In the genomic region with DNA sequence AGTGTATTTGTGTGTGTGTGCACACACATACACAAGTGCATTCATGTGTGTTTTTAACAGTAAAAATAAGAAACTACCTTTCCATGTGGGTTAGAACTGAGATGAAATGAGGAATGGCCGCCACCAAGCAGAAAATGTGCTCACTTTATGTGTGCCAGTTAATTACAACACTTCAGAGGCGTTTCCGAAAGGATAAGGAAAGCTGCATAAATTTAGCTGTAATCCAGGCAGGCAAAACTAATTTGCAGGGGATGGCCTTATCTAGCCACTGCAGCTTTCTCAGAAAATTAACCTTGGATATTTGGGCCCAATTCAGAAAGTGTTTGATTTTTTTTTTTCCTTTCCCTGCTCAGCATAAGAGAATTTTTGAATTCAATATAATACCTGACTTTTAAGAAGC, we compare ENCODE assay signal across 22 cellular contexts.
DNase-seq lines count a peak whose midpoint lies in the region; ATAC-seq, FAIRE-seq and TF ChIP-seq lines count a peak whose summit lies in the region.
"Had no signal": no experiment of that assay in that cellular context is flagged by ENCODE, and none has a peak within 500 bp of the region (broad histone marks: within the 10 kb centered on the region; RNA-seq: fewer than 3 reads in every experiment).

No MANE protein-coding gene starts in this region.

- no peaks in the 10 kb centered on the region for H3K27me3 Mint-ChIP-seq in neural progenitor cell (ENCODE audit: insufficient read depth, low read depth)
- no peaks in the 10 kb centered on the region for H3K27me3 Mint-ChIP-seq in effector memory CD8-positive, alpha-beta T cell

- no peaks in the 10 kb centered on the region for H3K36me3 ChIP-seq in BLaER1
- no peaks in the 10 kb centered on the region for H3K36me3 ChIP-seq in Loucy (ENCODE audit: insufficient read depth, low read length)
- H3K36me3 ChIP-seq in K562 (ENCODE audit: control insufficient read depth, insufficient read depth, low read length) = peaks cover 5% of the 10 kb centered on the region; the same call in 2 of the 3 replicates
- H3K36me3 ChIP-seq in neural progenitor cell = no peaks in the 10 kb centered on the region
- no peaks in the 10 kb centered on the region for H3K36me3 ChIP-seq in uterus
- H3K36me3 ChIP-seq: BE2C had no signal

- peak in 2 of 4 experiments; percentile 49 to 61 for DNase-seq in K562 (ENCODE audit: extremely low read depth in 1 of 4, low spot score in 3 of 4)
- no peak for DNase-seq in neural progenitor cell (ENCODE audit: low spot score)
- no peak for DNase-seq in uterus
- no peak for DNase-seq in effector memory CD8-positive, alpha-beta T cell
- DNase-seq: BE2C; CD8-positive, alpha-beta T cell; COR-L47; DMS153; DMS79 treated with DMSO at 0.1 percent for 48 hours; EL; IMR-90 had no signal

- H2AFZ ChIP-seq in Loucy (ENCODE audit: low read length) = peak overlapping the region; percentile 22; the same call in 1 of the 2 replicates
- H2AFZ ChIP-seq in K562 (ENCODE audit: low read depth, low read length) = peak overlapping the region; percentile 37; the same call in 1 of the 2 replicates
- peak overlapping the region; percentile 66 for H2AFZ ChIP-seq in neural progenitor cell (replicated peaks)

- H3K4me3 Mint-ChIP-seq in neural progenitor cell = no peak overlapping the region
- no peak overlapping the region for H3K4me3 Mint-ChIP-seq in effector memory CD8-positive, alpha-beta T cell
- H3K4me3 Mint-ChIP-seq: CD14-positive monocyte; CD8-positive, alpha-beta T cell had no signal

- TF ChIP-seq CTCF in Loucy (conservative IDR thresholded peaks at IDR 0.05; ENCODE audit: low read length) (no peak), K562 (IDR thresholded peaks at IDR 0.05 in 2 of 3, conservative IDR thresholded peaks at IDR 0.05 in 1 of 3; ENCODE audit: insufficient read depth in 2 of 3, low read depth in 1 of 3, low read length in 3 of 3) (no peak), neural progenitor cell (IDR thresholded peaks at IDR 0.05) (no peak), uterus (IDR thresholded peaks at IDR 0.05) (no peak)

- TF ChIP-seq RAD21 in K562 (CRISPR knock-in tag; conservative IDR thresholded peaks at IDR 0.05 in 1 of 2, IDR thresholded peaks at IDR 0.05 in 1 of 2) = no peak

- H3K4me3 ChIP-seq in BLaER1 = no peak overlapping the region
- H3K4me3 ChIP-seq in Loucy (ENCODE audit: low read length, poor library complexity, severe bottlenecking) = no peak overlapping the region
- H3K4me3 ChIP-seq in K562 = no peak overlapping the region
- H3K4me3 ChIP-seq in neural progenitor cell = no peak overlapping the region
- H3K4me3 ChIP-seq in uterus = no peak overlapping the region

- FAIRE-seq in K562 (lab: Jason Lieb, UNC) = peak; percentile 67
- FAIRE-seq: A204.1, D721Med, G401.6, GM12892, GM19239, H54 had no signal

- H3K4me2 ChIP-seq in BLaER1 = peak overlapping the region; percentile 6; the same call in 1 of the 2 replicates
- H3K4me2 ChIP-seq in Loucy (ENCODE audit: low read depth, low read length, poor library complexity, severe bottlenecking) = no peak overlapping the region
- H3K4me2 ChIP-seq in K562 (ENCODE audit: insufficient read depth, low read length) = no peak overlapping the region
- H3K4me2 ChIP-seq in neural progenitor cell = no peak overlapping the region

- H3K9me3 ChIP-seq in BLaER1 (no peaks in the 10 kb centered on the region), Loucy (ENCODE audit: insufficient read depth, low read depth, low read length) (no peaks in the 10 kb centered on the region), K562 (replicated peaks; ENCODE audit: control insufficient read depth, insufficient read depth, low read depth, low read length) (no peaks in the 10 kb centered on the region), neural progenitor cell (ENCODE audit: low read depth) (no peaks in the 10 kb centered on the region), uterus (no peaks in the 10 kb centered on the region)
- H3K9me3 ChIP-seq: BE2C had no signal

- H3K27me3 ChIP-seq in BLaER1 (no peaks in the 10 kb centered on the region), Loucy (ENCODE audit: insufficient read depth, low read length, poor library complexity, severe bottlenecking) (no peaks in the 10 kb centered on the region), K562 (ENCODE audit: control insufficient read depth in 2 of 2, insufficient read depth in 2 of 2, low read length in 2 of 2) (no peaks in the 10 kb centered on the region), neural progenitor cell (no peaks in the 10 kb centered on the region), uterus (no peaks in the 10 kb centered on the region)
- H3K27me3 ChIP-seq: BE2C had no signal

- H3K4me1 Mint-ChIP-seq in neural progenitor cell = peaks cover 12% of the 10 kb centered on the region
- peaks cover 6 to 10% of the 10 kb centered on the region in 2 donors for H3K4me1 Mint-ChIP-seq in effector memory CD8-positive, alpha-beta T cell (ENCODE audit: low read depth in 2 of 2)

- peak; percentile 27; the same call in 1 of the 2 replicates for TF ChIP-seq EP300 in K562 (IDR thresholded peaks at IDR 0.05; ENCODE audit: low read length)

- no TSS peak for BruUV-seq in K562 (replicated peaks; lab: Mats Ljungman, UMichigan)

- H3F3A ChIP-seq in Loucy (ENCODE audit: low read depth) = peaks cover 7% of the 10 kb centered on the region
- no peaks in the 10 kb centered on the region for H3F3A ChIP-seq in neural progenitor cell (ENCODE audit: low read depth)

- H3K27ac ChIP-seq in BLaER1 (no peak overlapping the region), K562 (ENCODE audit: extremely low read depth, low read depth, low read length) (peak overlapping the region; percentile 41; the same call in 1 of the 3 replicates), neural progenitor cell (no peak overlapping the region), uterus (no peak overlapping the region)

- POLR2A ChIA-PET in K562 (lab: Yijun Ruan, JAX) = interaction anchor here (0.7 kb wide), 1 partner anchor 204 kb away, joined by 3 read pairs; no protein-coding TSS in a partner anchor

- H3K9me1 ChIP-seq in K562 (ENCODE audit: control insufficient read depth, insufficient read depth, low read length) = no peaks in the 10 kb centered on the region

- intact Hi-C loops in K562 (cut with micrococcal nuclease) (loop anchor here (5.0 to 10.0 kb wide), 2 partner anchors 140 to 242 kb away; no protein-coding TSS in a partner anchor), uterus (cut with DNase I; ENCODE audit: low total_unique reads) (no loop called here)

- CTCF ChIA-PET in K562 (lab: Yijun Ruan, JAX; ENCODE audit: low intra/inter-chr PET ratio) = no interaction called here

- H3K9ac ChIP-seq in BLaER1 = no peak overlapping the region
- H3K9ac ChIP-seq in Loucy (ENCODE audit: low read depth, low read length, poor library complexity, severe bottlenecking) = no peak overlapping the region
- H3K9ac ChIP-seq in K562 (ENCODE audit: insufficient read depth in 1 of 2, low read depth in 2 of 2, low read length in 2 of 2) = no peak overlapping the region; a peak in 1 of 4 replicates
- no peak overlapping the region for H3K9ac ChIP-seq in neural progenitor cell

- WGBS in K562 (ENCODE audit: insufficient coverage, low coverage, missing lambda C conversion rate) = 4% methylated on average over 3 of the region's 3 CpGs

- no peaks in the 10 kb centered on the region for H3K36me3 Mint-ChIP-seq in neural progenitor cell
- H3K36me3 Mint-ChIP-seq in effector memory CD8-positive, alpha-beta T cell (ENCODE audit: insufficient read depth) = peaks cover 3% of the 10 kb centered on the region
- H3K36me3 Mint-ChIP-seq: CD8-positive, alpha-beta T cell had no signal

- TF ChIP-seq POLR2A in K562 (conservative IDR thresholded peaks at IDR 0.05) (no peak), uterus (IDR thresholded peaks at IDR 0.05) (no peak)

- in situ Hi-C loops in K562 (cut with MboI) = no loop called here

- no peaks in the 10 kb centered on the region for H4K20me1 ChIP-seq in BLaER1
- H4K20me1 ChIP-seq in Loucy (ENCODE audit: insufficient read depth, low read length, poor library complexity, severe bottlenecking) = no peaks in the 10 kb centered on the region
- H4K20me1 ChIP-seq in K562 (replicated peaks; ENCODE audit: control insufficient read depth, insufficient read depth, low read length) = no peaks in the 10 kb centered on the region
- H4K20me1 ChIP-seq in neural progenitor cell (ENCODE audit: low read depth) = no peaks in the 10 kb centered on the region

- H3K9me2 ChIP-seq in Loucy (replicated peaks; ENCODE audit: low read depth, low read length) = no peaks in the 10 kb centered on the region

- ATAC-seq in K562 (peak; percentile 79), GM21390 (IDR thresholded peaks at IDR 0.05; ENCODE audit: unreplicated experiment) (no peak)
- ATAC-seq in effector memory CD8-positive, alpha-beta T cell (replicated peaks) = no peak
- ATAC-seq: CD8-positive, alpha-beta T cell; HCT116 had no signal

- H3K79me2 ChIP-seq in Loucy (ENCODE audit: insufficient read depth, low read length) (no peaks in the 10 kb centered on the region), K562 (ENCODE audit: control insufficient read depth, insufficient read depth, low read length) (peaks cover 37% of the 10 kb centered on the region), neural progenitor cell (ENCODE audit: low read depth) (no peaks in the 10 kb centered on the region)

- peak overlapping the region; percentile 89 for H3K27ac Mint-ChIP-seq in neural progenitor cell
- H3K27ac Mint-ChIP-seq in effector memory CD8-positive, alpha-beta T cell = no peak overlapping the region
- H3K27ac Mint-ChIP-seq: CD8-positive, alpha-beta T cell had no signal

- H3K4me1 ChIP-seq in BLaER1 = peaks cover 18% of the 10 kb centered on the region
- H3K4me1 ChIP-seq in Loucy (ENCODE audit: insufficient read depth, low read length, poor library complexity, severe bottlenecking) = peaks cover 38% of the 10 kb centered on the region
- H3K4me1 ChIP-seq in K562 (replicated peaks in 1 of 2; ENCODE audit: control insufficient read depth in 2 of 2, insufficient read depth in 2 of 2, low read length in 2 of 2) = peaks cover 0 to 8% of the 10 kb centered on the region in 2 experiments; a peak in 3 of 5 replicates
- no peaks in the 10 kb centered on the region for H3K4me1 ChIP-seq in neural progenitor cell
- H3K4me1 ChIP-seq in uterus = no peaks in the 10 kb centered on the region
- H3K4me1 ChIP-seq: BE2C had no signal

- no peaks in the 10 kb centered on the region for H3K9me3 Mint-ChIP-seq in neural progenitor cell
- no peaks in the 10 kb centered on the region for H3K9me3 Mint-ChIP-seq in effector memory CD8-positive, alpha-beta T cell
- H3K9me3 Mint-ChIP-seq: CD8-positive, alpha-beta T cell had no signal

TF ChIP-seq in K562, 482 proteins besides CTCF, POLR2A, EP300 and RAD21 (continues in another document):
- TF ChIP-seq TEAD4 (IDR thresholded peaks at IDR 0.05; ENCODE audit: low read length) = peak; percentile 87
- no peak for TF ChIP-seq TEAD4 (CRISPR knock-in tag; IDR thresholded peaks at IDR 0.05; ENCODE audit: borderline replicate concordance)
- TF ChIP-seq NFATC3 (IDR thresholded peaks at IDR 0.05) = no peak
- TF ChIP-seq DPF2 (IDR thresholded peaks at IDR 0.05) = peak; percentile 58; the same call in 1 of the 2 replicates
- TF ChIP-seq CBFA2T2 (conservative IDR thresholded peaks at IDR 0.05) = peak; percentile 69
- 0 out of 2 replicates have a peak, but pooled peaks have one; percentile 30 for TF ChIP-seq ZNF589 (CRISPR knock-in tag; IDR thresholded peaks at IDR 0.05; ENCODE audit: low read depth)
- no peak for TF ChIP-seq MAFK (IDR thresholded peaks at IDR 0.05; ENCODE audit: low read length)
- no peak for TF ChIP-seq ZNF551 (CRISPR knock-in tag; IDR thresholded peaks at IDR 0.05)
